24 cellular contexts compared by ENCODE assay signal in genomic region chr9:34227445-34227844, GRCh38. TPM values are rescaled to one million over a fixed set of nuclear protein-coding genes. Genes with fewer than 3 reads are reported as not detected.
A peak's percentile ranks its signal among the peaks of the same experiment; 100 is the strongest.
DNase-seq lines count a peak whose midpoint lies in the region; ATAC-seq and TF ChIP-seq lines count a peak whose summit lies in the region.
"Had no signal": no experiment of that assay in that cellular context is flagged by ENCODE, and none has a peak within 500 bp of the region (broad histone marks: within the 10 kb centered on the region; RNA-seq: fewer than 3 reads in every experiment).

No MANE protein-coding gene starts in this region.

- H4K91ac ChIP-seq in trophoblast cell (ENCODE audit: low read depth, low read length): no peak overlapping the region

- H3K79me1 ChIP-seq in trophoblast cell (ENCODE audit: low read length): no peaks in the 10 kb centered on the region

- no peak overlapping the region for H3K4me2 ChIP-seq in trophoblast cell (ENCODE audit: low read length)

- DNase-seq in EH (ENCODE audit: low read depth): peak; percentile 62
- DNase-seq in Panc1 (ENCODE audit: low read depth, low spot score): no peak
- peak; percentile 75 for DNase-seq in fibroblast of mammary gland (ENCODE audit: low read depth)
- peak; percentile 57 to 79 for DNase-seq in trophoblast cell
- DNase-seq in activated CD4-positive, alpha-beta T cell treated with anti-CD3 and anti-CD28 coated beads, Interleukin-2, amount 10 ng/mL, durations not matched to agents 7 days and 5 days: no peak
- DNase-seq in ACHN: no peak
- no peak for DNase-seq in DMS 273 (lab: John Stamatoyannopoulos, UW; ENCODE audit: unreplicated experiment)
- DNase-seq: activated CD4-positive, alpha-beta T cell treated with anti-CD3 and anti-CD28 coated beads, Interleukin-2, amount 50 U/mL, for 48 hours; activated naive CD4-positive, alpha-beta T cell treated with anti-CD3 and anti-CD28 coated beads, Interleukin-2, amount 10 ng/mL, durations not matched to agents 7 days and 5 days; amygdala; dorsolateral prefrontal cortex; KBM-7; MG63; midbrain; NCI-H2081 treated with DMSO at 0.1 percent for 48 hours; NCI-H345; nephron progenitor cell; spleen had no signal

- no peak overlapping the region for H3K9ac ChIP-seq in trophoblast cell (ENCODE audit: low read length)
- H3K9ac ChIP-seq: parathyroid adenoma had no signal

- H3K27me3 ChIP-seq in Panc1 (ENCODE audit: control insufficient read depth, insufficient read depth, low read length): no peaks in the 10 kb centered on the region
- H3K27me3 ChIP-seq in trophoblast cell (ENCODE audit: insufficient read depth, low read length): no peaks in the 10 kb centered on the region
- H3K27me3 ChIP-seq: dorsolateral prefrontal cortex, MG63, right atrium auricular region, SJSA1, spleen, tibial nerve had no signal

- POLR2A ChIA-PET in Panc1 (lab: Charles Lee): interaction anchor here (0.6 to 0.7 kb wide), 2 partner anchors 147 to 159 kb away, joined by 3 to 11 read pairs; no protein-coding TSS in a partner anchor
- POLR2A ChIA-PET in activated CD4-positive, alpha-beta T cell treated with anti-CD3 and anti-CD28 coated beads, Interleukin-2, amount 10 ng/mL, durations not matched to agents 7 days and 5 days (lab: Charles Lee): no interaction called here

- H3K27me3 Mint-ChIP-seq in activated CD4-positive, alpha-beta T cell treated with anti-CD3 and anti-CD28 coated beads, Interleukin-2, amount 10 ng/mL, durations not matched to agents 7 days and 5 days: no peaks in the 10 kb centered on the region
- H3K27me3 Mint-ChIP-seq: activated naive CD4-positive, alpha-beta T cell treated with anti-CD3 and anti-CD28 coated beads, Interleukin-2, amount 10 ng/mL, durations not matched to agents 7 days and 5 days; central memory CD8-positive, alpha-beta T cell had no signal

- peaks cover 1% of the 10 kb centered on the region for H3K79me2 ChIP-seq in trophoblast cell (ENCODE audit: control insufficient read depth, insufficient read depth, low read length, poor library complexity)

- in situ Hi-C loops in Panc1 (cut with HindIII; ENCODE audit: low pct_unique_long_range_greater_than_20kb, low sequenced_read_pairs) (no loop called here), ACHN (cut with HindIII; ENCODE audit: low pct_ligation_motif_present, low pct_unique_long_range_greater_than_20kb, low sequenced_read_pairs) (no loop called here)

- H3K9me3 ChIP-seq in Panc1 (ENCODE audit: control insufficient read depth, insufficient read depth, low read depth, low read length) (no peaks in the 10 kb centered on the region), trophoblast cell (ENCODE audit: insufficient read depth, low read depth, low read length) (no peaks in the 10 kb centered on the region)
- H3K9me3 ChIP-seq: MG63, right atrium auricular region, SJSA1, spleen, tibial nerve had no signal

- no peak overlapping the region for H3K4me3 Mint-ChIP-seq in activated CD4-positive, alpha-beta T cell treated with anti-CD3 and anti-CD28 coated beads, Interleukin-2, amount 10 ng/mL, durations not matched to agents 7 days and 5 days
- H3K4me3 Mint-ChIP-seq: activated naive CD4-positive, alpha-beta T cell treated with anti-CD3 and anti-CD28 coated beads, Interleukin-2, amount 10 ng/mL, durations not matched to agents 7 days and 5 days; central memory CD8-positive, alpha-beta T cell; nephron progenitor cell had no signal

- H3K27ac ChIP-seq in Panc1 (ENCODE audit: low read length): no peak overlapping the region
- no peak overlapping the region for H3K27ac ChIP-seq in trophoblast cell (ENCODE audit: low read depth, low read length)
- H3K27ac ChIP-seq: C4-2B, dorsolateral prefrontal cortex, parathyroid adenoma, right atrium auricular region, SJSA1, spleen, tibial nerve had no signal

- CTCF ChIA-PET in Panc1 (lab: Charles Lee): no interaction called here
- CTCF ChIA-PET in activated CD4-positive, alpha-beta T cell treated with anti-CD3 and anti-CD28 coated beads, Interleukin-2, amount 10 ng/mL, durations not matched to agents 7 days and 5 days (lab: Charles Lee): interaction anchor here (0.6 to 0.9 kb wide), 2 partner anchors 12 to 159 kb away, joined by 3 read pairs; no protein-coding TSS in a partner anchor

- intact Hi-C loops in Panc1 (cut with micrococcal nuclease; ENCODE audit: unreplicated experiment): no loop called here

- no peak overlapping the region for H2BK12ac ChIP-seq in trophoblast cell (ENCODE audit: low read length)

- TF ChIP-seq CTCF in Panc1 (IDR thresholded peaks at IDR 0.05) (no peak), fibroblast of mammary gland (conservative IDR thresholded peaks at IDR 0.05; ENCODE audit: control insufficient read depth, insufficient read depth, low read depth, low read length) (no peak)

- H2BK5ac ChIP-seq in trophoblast cell (ENCODE audit: low read depth, low read length, poor library complexity): no peak overlapping the region

- H3K4ac ChIP-seq in trophoblast cell (ENCODE audit: low read depth, low read length): no peak overlapping the region

- no peak overlapping the region for H3K27ac Mint-ChIP-seq in activated CD4-positive, alpha-beta T cell treated with anti-CD3 and anti-CD28 coated beads, Interleukin-2, amount 10 ng/mL, durations not matched to agents 7 days and 5 days
- H3K27ac Mint-ChIP-seq: activated naive CD4-positive, alpha-beta T cell treated with anti-CD3 and anti-CD28 coated beads, Interleukin-2, amount 10 ng/mL, durations not matched to agents 7 days and 5 days; nephron progenitor cell had no signal

- WGBS in trophoblast cell (ENCODE audit: extremely low coverage, insufficient coverage, insufficient read length): no CpG with 5 or more reads among the region's 2 CpGs

- H2AK5ac ChIP-seq in trophoblast cell (ENCODE audit: low read length): no peak overlapping the region

- no peaks in the 10 kb centered on the region for H3K4me1 Mint-ChIP-seq in activated CD4-positive, alpha-beta T cell treated with anti-CD3 and anti-CD28 coated beads, Interleukin-2, amount 10 ng/mL, durations not matched to agents 7 days and 5 days
- H3K4me1 Mint-ChIP-seq: activated naive CD4-positive, alpha-beta T cell treated with anti-CD3 and anti-CD28 coated beads, Interleukin-2, amount 10 ng/mL, durations not matched to agents 7 days and 5 days had no signal

- no peak overlapping the region for H3K4me3 ChIP-seq in Panc1 (ENCODE audit: low read depth in 2 of 2, low read length in 2 of 2)
- H3K4me3 ChIP-seq in fibroblast of mammary gland (ENCODE audit: control insufficient read depth, low read depth, low read length): no peak overlapping the region
- no peak overlapping the region for H3K4me3 ChIP-seq in trophoblast cell (ENCODE audit: low read depth, low read length)
- H3K4me3 ChIP-seq: dorsolateral prefrontal cortex, MG63, right atrium auricular region, SJSA1, spleen, tibial nerve had no signal

- H4K12ac ChIP-seq in trophoblast cell (ENCODE audit: low read depth, low read length): no peak overlapping the region

- no peaks in the 10 kb centered on the region for H3K9me3 Mint-ChIP-seq in activated CD4-positive, alpha-beta T cell treated with anti-CD3 and anti-CD28 coated beads, Interleukin-2, amount 10 ng/mL, durations not matched to agents 7 days and 5 days
- H3K9me3 Mint-ChIP-seq: activated naive CD4-positive, alpha-beta T cell treated with anti-CD3 and anti-CD28 coated beads, Interleukin-2, amount 10 ng/mL, durations not matched to agents 7 days and 5 days; central memory CD8-positive, alpha-beta T cell; nephron progenitor cell had no signal

- H2BK120ac ChIP-seq in trophoblast cell (ENCODE audit: insufficient read depth, low read length, poor library complexity): no peak overlapping the region

- peaks cover 6% of the 10 kb centered on the region for H3K36me3 Mint-ChIP-seq in activated CD4-positive, alpha-beta T cell treated with anti-CD3 and anti-CD28 coated beads, Interleukin-2, amount 10 ng/mL, durations not matched to agents 7 days and 5 days (ENCODE audit: low read depth)

- BruUV-seq in Panc1 (replicated peaks; lab: Mats Ljungman, UMichigan): TSS peak; percentile 59

- H4K8ac ChIP-seq in trophoblast cell (ENCODE audit: low read depth, low read length): no peak overlapping the region

- ATAC-seq in Panc1: no peak

- H2AFZ ChIP-seq in trophoblast cell (ENCODE audit: insufficient read depth, low read length, poor library complexity): no peak overlapping the region
- H2AFZ ChIP-seq: parathyroid adenoma had no signal

- H3K36me3 ChIP-seq in Panc1 (ENCODE audit: control insufficient read depth, insufficient read depth, low read length): no peaks in the 10 kb centered on the region
- H3K36me3 ChIP-seq in trophoblast cell (ENCODE audit: control insufficient read depth in 1 of 2, insufficient read depth in 2 of 2, low read length in 2 of 2): peaks cover 5 to 9% of the 10 kb centered on the region in 2 experiments
- H3K36me3 ChIP-seq: MG63, right atrium auricular region, SJSA1 had no signal

- H3K14ac ChIP-seq in trophoblast cell (ENCODE audit: low read length): no peak overlapping the region

- H3K18ac ChIP-seq in trophoblast cell (ENCODE audit: low read length): no peak overlapping the region

- H3K4me1 ChIP-seq in Panc1 (ENCODE audit: control insufficient read depth, insufficient read depth, low read length) (peaks cover 3% of the 10 kb centered on the region; the same call in 1 of the 2 replicates), trophoblast cell (ENCODE audit: control insufficient read depth in 1 of 2, insufficient read depth in 2 of 2, low read length in 2 of 2) (peaks cover 0 to 2% of the 10 kb centered on the region in 2 experiments)
- H3K4me1 ChIP-seq: parathyroid adenoma, SJSA1 had no signal

- H3K23ac ChIP-seq in trophoblast cell (ENCODE audit: low read length): no peak overlapping the region

RNA-seq across cellular contexts. Expression of gene UBAP1, which starts 48.6 kb away (rescaled TPM):
- total RNA-seq in Panc1 (2021; ENCODE audit: unreplicated experiment): 55.3 TPM
- 44.9 TPM for polyA plus RNA-seq in Panc1 (2012; ENCODE audit: insufficient read length)
- polyA plus RNA-seq in trophoblast cell (2013): 80.6 and 83.7 TPM in 2 replicates
- total RNA-seq in activated CD4-positive, alpha-beta T cell treated with anti-CD3 and anti-CD28 coated beads, Interleukin-2, amount 10 ng/mL, durations not matched to agents 7 days and 5 days: 10 to 100 TPM; 31.6 to 38.8 TPM

Comparison
In these comparisons a context has a peak if more than half of its experiments do, and no peak if none do; other contexts are left out.
1. DNase-seq: peak in EH (single experiment), fibroblast of mammary gland (single experiment) and trophoblast cell (2 of 2); none in Panc1 (single experiment), activated CD4-positive, alpha-beta T cell treated with anti-CD3 and anti-CD28 coated beads, Interleukin-2, amount 10 ng/mL, durations not matched to agents 7 days and 5 days (single experiment), ACHN (single experiment) and DMS 273 (single experiment).